ENCODE assay signal across 23 cellular contexts in the genomic region with DNA sequence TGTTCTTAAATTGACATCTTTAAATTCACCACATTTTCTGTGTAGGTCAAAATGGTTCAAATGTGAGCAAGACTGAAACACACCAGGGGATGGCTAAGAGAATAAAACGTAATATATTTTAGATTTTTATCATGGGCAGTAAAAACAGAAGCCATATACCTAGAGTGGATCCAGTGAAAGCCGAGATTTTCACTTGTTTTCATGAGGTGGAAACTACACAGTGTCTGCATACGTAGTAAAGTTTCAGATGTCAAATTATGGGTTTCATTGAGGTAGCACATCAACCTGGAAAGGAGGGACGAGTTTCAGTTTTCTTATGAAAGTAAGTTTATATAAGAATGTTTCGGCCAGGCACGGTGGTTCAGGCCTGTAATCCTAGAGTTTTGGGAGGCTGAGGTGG. TPM values are rescaled to one million over a fixed set of nuclear protein-coding genes. Genes with fewer than 3 reads are reported as not detected.
DNase-seq lines count a peak whose midpoint lies in the region; ATAC-seq and TF ChIP-seq lines count a peak whose summit lies in the region.
"Had no signal": no experiment of that assay in that cellular context is flagged by ENCODE, and none has a peak within 500 bp of the region (broad histone marks: within the 10 kb centered on the region; RNA-seq: fewer than 3 reads in every experiment).

No MANE protein-coding gene starts in this region.

- H3F3A ChIP-seq in MM.1S (ENCODE audit: insufficient read depth, low read length) (no peaks in the 10 kb centered on the region), SK-N-SH (replicated peaks; ENCODE audit: insufficient read depth) (peaks cover 12% of the 10 kb centered on the region)

- H3K9me3 ChIP-seq in MM.1S (replicated peaks; ENCODE audit: insufficient read depth, low read length) = no peaks in the 10 kb centered on the region
- no peaks in the 10 kb centered on the region for H3K9me3 ChIP-seq in SK-N-SH
- no peaks in the 10 kb centered on the region for H3K9me3 ChIP-seq in mesodermal cell (ENCODE audit: control insufficient read depth, low read length)
- H3K9me3 ChIP-seq: BLaER1 treated with 17β-estradiol and CSF1 and Interleukin-3, amounts not matched to agents 10 nM and 100 nM; gastrocnemius medialis; lower lobe of right lung; thoracic aorta had no signal

- H3K9me2 ChIP-seq in MM.1S (replicated peaks; ENCODE audit: insufficient read depth, low read length) (no peaks in the 10 kb centered on the region), SK-N-SH (no peaks in the 10 kb centered on the region)

- H3K4me2 ChIP-seq in MM.1S (ENCODE audit: low read depth, low read length) (no peak overlapping the region), SK-N-SH (peak overlapping the region; percentile 23; the same call in 1 of the 2 replicates)
- H3K4me2 ChIP-seq: BLaER1 treated with 17β-estradiol and CSF1 and Interleukin-3, amounts not matched to agents 10 nM and 100 nM had no signal

- POLR2A ChIA-PET in SK-N-SH (lab: Yijun Ruan, JAX) = no interaction called here

- H2AFZ ChIP-seq in MM.1S (ENCODE audit: low read length) (no peak overlapping the region), SK-N-SH (ENCODE audit: low read depth) (peak overlapping the region; percentile 70; the same call in 1 of the 2 replicates)

- peak; percentile 40 for ATAC-seq in stimulated activated naive CD8-positive, alpha-beta T cell treated with anti-CD3 and anti-CD28 coated beads, Interleukin-15, Interleukin-2, amounts not matched to agents 100 U/mL and 50 U/mL, for 24 hours
- no peak for ATAC-seq in GM19351 (IDR thresholded peaks at IDR 0.05; ENCODE audit: unreplicated experiment)
- ATAC-seq: activated CD4-positive, CD25-positive, alpha-beta regulatory T cell treated with anti-CD3 and anti-CD28 coated beads, Interleukin-2, amount 50 U/mL, for 24 hours; gastrocnemius medialis; HCT116; HepG2; lower lobe of right lung; natural killer cell; PC-3; stimulated activated naive B cell treated with anti-CD40 and anti-IgM and Interleukin-4, amounts not matched to agents 10 μg/mL and 1 μg/mL and 100 μg/mL, for 72 hours had no signal

- H3K27ac ChIP-seq in MM.1S (ENCODE audit: low read length) (no peak overlapping the region), SK-N-SH (ENCODE audit: low read depth in 2 of 2, low read length in 1 of 2) (peak overlapping the region; percentile 25 to 75; a peak in 2 of 4 replicates), mesodermal cell (ENCODE audit: low read depth, low read length, severe bottlenecking) (peak overlapping the region; percentile 75)
- H3K27ac ChIP-seq: BLaER1 treated with 17β-estradiol and CSF1 and Interleukin-3, amounts not matched to agents 10 nM and 100 nM; brain microvascular endothelial cell; gastrocnemius medialis; lower lobe of right lung; thoracic aorta had no signal

- CTCF ChIA-PET in SK-N-SH (lab: Yijun Ruan, JAX) = interaction anchor here (1.1 to 2.7 kb wide), 2 partner anchors 9 to 15 kb away, joined by 5 to 14 read pairs; no protein-coding TSS in a partner anchor

- no peak for TF ChIP-seq EP300 in SK-N-SH (IDR thresholded peaks at IDR 0.05; ENCODE audit: borderline replicate concordance in 1 of 2, low read depth in 1 of 2, low read length in 1 of 2)

- DNase-seq in MM.1S (peak; percentile 43), SK-N-SH (no peak), superior temporal gyrus (ENCODE audit: extremely low spot score) (no peak)
- DNase-seq in stimulated activated naive CD8-positive, alpha-beta T cell treated with anti-CD3 and anti-CD28 coated beads, Interleukin-15, Interleukin-2, amounts not matched to agents 100 U/mL and 50 U/mL, for 24 hours = no peak
- no peak for DNase-seq in activated CD4-positive, CD25-positive, alpha-beta regulatory T cell treated with anti-CD3 and anti-CD28 coated beads, Interleukin-2, amount 50 U/mL, for 72 hours
- DNase-seq: activated CD4-positive, alpha-beta memory T cell treated with anti-CD3 and anti-CD28 coated beads for 36 hours; activated naive CD4-positive, alpha-beta T cell treated with anti-CD3 and anti-CD28 coated beads, Interleukin-2, amount 10 ng/mL, durations not matched to agents 7 days and 5 days; amniotic stem cell; brain microvascular endothelial cell; gastrocnemius medialis; hippocampal formation; lower lobe of right lung; MV-4-11; natural killer cell; PC-3; stimulated activated naive B cell treated with anti-CD40 and anti-IgM and Interleukin-4, amounts not matched to agents 10 μg/mL and 1 μg/mL and 100 μg/mL, for 72 hours had no signal

- TF ChIP-seq CTCF in MM.1S (IDR thresholded peaks at IDR 0.05; ENCODE audit: low read length) = no peak
- TF ChIP-seq CTCF in SK-N-SH (IDR thresholded peaks at IDR 0.05) = no peak

- H4K20me1 ChIP-seq in MM.1S (ENCODE audit: insufficient read depth, low read length) = no peaks in the 10 kb centered on the region
- no peaks in the 10 kb centered on the region for H4K20me1 ChIP-seq in SK-N-SH (ENCODE audit: insufficient read depth)
- H4K20me1 ChIP-seq: BLaER1 treated with 17β-estradiol and CSF1 and Interleukin-3, amounts not matched to agents 10 nM and 100 nM had no signal

- H3K4me3 ChIP-seq in MM.1S (ENCODE audit: low read length) (no peak overlapping the region), SK-N-SH (ENCODE audit: low read depth in 2 of 2, low read length in 1 of 2) (no peak overlapping the region), mesodermal cell (ENCODE audit: extremely low read depth, insufficient read depth, low read length, poor library complexity, severe bottlenecking) (no peak overlapping the region)
- H3K4me3 ChIP-seq: BLaER1 treated with 17β-estradiol and CSF1 and Interleukin-3, amounts not matched to agents 10 nM and 100 nM; gastrocnemius medialis; lower lobe of right lung; thoracic aorta had no signal

- H3K4me1 ChIP-seq in MM.1S (ENCODE audit: low read length) (no peaks in the 10 kb centered on the region), SK-N-SH (ENCODE audit: control insufficient read depth in 1 of 2, insufficient read depth in 2 of 2, low read depth in 1 of 2, low read length in 1 of 2) (peaks cover 22 to 32% of the 10 kb centered on the region in 2 experiments; a peak in 3 of 4 replicates), mesodermal cell (ENCODE audit: control insufficient read depth, insufficient read depth, low read length, poor library complexity, severe bottlenecking) (peaks cover 42% of the 10 kb centered on the region)
- H3K4me1 ChIP-seq: BLaER1 treated with 17β-estradiol and CSF1 and Interleukin-3, amounts not matched to agents 10 nM and 100 nM; gastrocnemius medialis had no signal

- no peaks in the 10 kb centered on the region for H3K36me3 ChIP-seq in MM.1S (replicated peaks; ENCODE audit: insufficient read depth, low read length)
- H3K36me3 ChIP-seq in SK-N-SH (replicated peaks in 1 of 2; ENCODE audit: control insufficient read depth in 1 of 2, insufficient read depth in 2 of 2, low read length in 1 of 2) = no peaks in the 10 kb centered on the region
- no peaks in the 10 kb centered on the region for H3K36me3 ChIP-seq in mesodermal cell (ENCODE audit: control insufficient read depth, insufficient read depth, low read length)
- H3K36me3 ChIP-seq: BLaER1 treated with 17β-estradiol and CSF1 and Interleukin-3, amounts not matched to agents 10 nM and 100 nM; brain microvascular endothelial cell; gastrocnemius medialis; lower lobe of right lung; thoracic aorta had no signal

- no peak for TF ChIP-seq RAD21 in SK-N-SH (IDR thresholded peaks at IDR 0.05; ENCODE audit: low read length)

- H3K9ac ChIP-seq in MM.1S (ENCODE audit: low read length) (no peak overlapping the region), SK-N-SH (no peak overlapping the region)
- H3K9ac ChIP-seq: BLaER1 treated with 17β-estradiol and CSF1 and Interleukin-3, amounts not matched to agents 10 nM and 100 nM had no signal

- H3K79me2 ChIP-seq in MM.1S (ENCODE audit: low read length) = no peaks in the 10 kb centered on the region
- H3K79me2 ChIP-seq in SK-N-SH (ENCODE audit: insufficient read depth) = no peaks in the 10 kb centered on the region

- peaks cover 71% of the 10 kb centered on the region for H3K27me3 ChIP-seq in MM.1S (replicated peaks; ENCODE audit: insufficient read depth, low read length)
- no peaks in the 10 kb centered on the region for H3K27me3 ChIP-seq in SK-N-SH (ENCODE audit: insufficient read depth)
- H3K27me3 ChIP-seq: BLaER1 treated with 17β-estradiol and CSF1 and Interleukin-3, amounts not matched to agents 10 nM and 100 nM; brain microvascular endothelial cell; gastrocnemius medialis had no signal

- WGBS in SK-N-SH (ENCODE audit: low lambda C conversion rate) = 68% methylated on average over 6 of the region's 6 CpGs
- 93 to 94% methylated on average over 5 to 6 of the region's 6 CpGs for WGBS in mesodermal cell (ENCODE audit: insufficient coverage in 2 of 2), 2 experiments

TF ChIP-seq in SK-N-SH, 30 proteins besides CTCF, POLR2A, EP300 and RAD21 (continues in another document):
- TF ChIP-seq SMC3 (IDR thresholded peaks at IDR 0.05; ENCODE audit: low read depth, low read length) (no peak), NRF1 (IDR thresholded peaks at IDR 0.05; ENCODE audit: low read depth, low read length) (no peak), GATA2 (CRISPR knock-in tag; IDR thresholded peaks at IDR 0.05) (no peak), RFX5 (IDR thresholded peaks at IDR 0.05; ENCODE audit: low read length) (no peak), JUND (IDR thresholded peaks at IDR 0.05) (no peak), EZH2phosphoT487 (IDR thresholded peaks at IDR 0.05; ENCODE audit: borderline replicate concordance, low read depth) (no peak), RCOR1 (IDR thresholded peaks at IDR 0.05; ENCODE audit: low read length) (no peak), GABPA (IDR thresholded peaks at IDR 0.05; ENCODE audit: low read depth) (no peak)
- TF ChIP-seq, protein P1, sequence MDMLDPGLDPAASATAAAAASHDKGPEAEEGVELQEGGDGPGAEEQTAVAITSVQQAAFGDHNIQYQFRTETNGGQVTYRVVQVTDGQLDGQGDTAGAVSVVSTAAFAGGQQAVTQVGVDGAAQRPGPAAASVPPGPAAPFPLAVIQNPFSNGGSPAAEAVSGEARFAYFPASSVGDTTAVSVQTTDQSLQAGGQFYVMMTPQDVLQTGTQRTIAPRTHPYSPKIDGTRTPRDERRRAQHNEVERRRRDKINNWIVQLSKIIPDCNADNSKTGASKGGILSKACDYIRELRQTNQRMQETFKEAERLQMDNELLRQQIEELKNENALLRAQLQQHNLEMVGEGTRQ (IDR thresholded peaks at IDR 0.05; ENCODE audit: borderline replicate concordance, low read depth, low read length) = no peak

RNA-seq across cellular contexts. Expression of a gene that starts 25.9 kb away (rescaled TPM):
- polyA plus RNA-seq in SK-N-SH (2012; rRNA removed) = not detected in 2 replicates
- not detected in 2 replicates for polyA plus RNA-seq in SK-N-SH (2012; cell fraction: cytosol; rRNA removed)
- not detected in 2 replicates for polyA plus RNA-seq in SK-N-SH (2012; cell fraction: nucleus; rRNA removed)
- polyA plus RNA-seq in mesodermal cell (2013, experiment 1 of 2) = 2.5 TPM
- 2.7 TPM for polyA plus RNA-seq in mesodermal cell (2013, experiment 2 of 2)
- polyA plus RNA-seq: HepG2 had no signal
